ENCODE assay signal across 6 cellular contexts in genomic region chr19:7916137-7916907, GRCh38. TPM values are rescaled to one million over a fixed set of nuclear protein-coding genes. Genes with fewer than 3 reads are reported as not detected.
DNase-seq lines count a peak whose midpoint lies in the region; ATAC-seq lines count a peak whose summit lies in the region.

No MANE protein-coding gene starts in this region.

- peak; percentile 41 for DNase-seq in NCI-H748 (lab: John Stamatoyannopoulos, UW; ENCODE audit: unreplicated experiment)
- DNase-seq in NCI-H748 treated with DMSO at 0.1 percent for 48 hours (lab: John Stamatoyannopoulos, UW) = no peak
- DNase-seq in activated T-helper 1 cell treated with Interleukin-2 at 50 U/mL for 16 hours (ENCODE audit: low read depth) = peak; percentile 40
- peak; percentile 56 for DNase-seq in left kidney (ENCODE audit: low read depth, low spot score)
- no peak for DNase-seq in posterior vena cava (ENCODE audit: low spot score)

- no peak for ATAC-seq in HG03196 (IDR thresholded peaks at IDR 0.05; ENCODE audit: unreplicated experiment)

- intact Hi-C loops in posterior vena cava (cut with DNase I) = no loop called here

RNA-seq across cellular contexts. Expression of gene TGFBR3L, which starts 1.7 kb away (rescaled TPM):
- total RNA-seq in posterior vena cava = 1 to 10 TPM; 1.5 to 4.4 TPM

RNA-seq across cellular contexts. Expression of gene SNAPC2, which starts 3.8 kb away (rescaled TPM):
- total RNA-seq in posterior vena cava = 10 to 100 TPM; 25.4 to 28.7 TPM

RNA-seq across cellular contexts. Expression of gene CTXN1, which starts 9.6 kb away (rescaled TPM):
- 10 to 100 TPM in 1 of 2 donors, 1 to 10 TPM in 1; 5.9 to 11.7 TPM for total RNA-seq in posterior vena cava

RNA-seq across cellular contexts. Expression of gene MAP2K7, which starts 12.6 kb away (rescaled TPM):
- 10 to 100 TPM; 22.2 to 26.6 TPM for total RNA-seq in posterior vena cava

RNA-seq across cellular contexts. Expression of gene TIMM44, which starts 27.1 kb away (rescaled TPM):
- total RNA-seq in posterior vena cava = 10 to 100 TPM; 37.2 to 47.8 TPM

Comparison
In these comparisons a context has a peak if more than half of its experiments do, and no peak if none do; other contexts are left out.
1. DNase-seq: peak in NCI-H748 (single experiment), activated T-helper 1 cell treated with Interleukin-2 at 50 U/mL for 16 hours (single experiment) and left kidney (single experiment); none in NCI-H748 treated with DMSO at 0.1 percent for 48 hours (single experiment) and posterior vena cava (single experiment).